In the genomic region with DNA sequence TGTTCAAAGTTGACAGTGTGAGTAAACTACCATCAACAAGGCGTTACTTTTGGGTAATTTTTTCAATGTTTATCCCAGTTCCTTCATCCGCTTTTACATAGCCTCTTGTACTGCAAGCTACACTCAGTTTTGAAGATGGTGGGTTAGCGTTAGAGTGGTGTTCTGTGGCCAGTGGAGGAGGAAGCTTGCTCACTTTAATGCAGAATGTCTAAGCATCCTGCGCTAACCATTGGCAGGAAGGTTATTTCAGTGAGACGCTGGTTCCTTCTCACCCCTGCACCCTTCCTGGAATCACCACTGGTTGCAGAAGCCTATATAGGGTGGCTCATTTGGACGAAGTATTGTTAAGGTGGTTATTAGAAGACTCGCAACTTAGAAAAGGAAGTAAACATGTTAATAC, we compare ENCODE assay signal across 10 cellular contexts.
A peak's percentile ranks its signal among the peaks of the same experiment; 100 is the strongest.
DNase-seq lines count a peak whose midpoint lies in the region; ATAC-seq and TF ChIP-seq lines count a peak whose summit lies in the region.
"Had no signal": no experiment of that assay in that cellular context is flagged by ENCODE, and none has a peak within 500 bp of the region (broad histone marks: within the 10 kb centered on the region; RNA-seq: fewer than 3 reads in every experiment).

No MANE protein-coding gene starts in this region.

- CTCF ChIA-PET in OCI-LY7 (lab: Charles Lee; ENCODE audit: unreplicated experiment): interaction anchor here (0.6 kb wide), 1 partner anchor 18 kb away, joined by 3 read pairs; no protein-coding TSS in a partner anchor

- H3K27ac ChIP-seq in OCI-LY7 (ENCODE audit: low read depth, low read length, poor library complexity, severe bottlenecking) (no peak overlapping the region), duodenal mucosa (ENCODE audit: low read depth, low read length) (no peak overlapping the region), temporal lobe (ENCODE audit: low read depth, low read length) (peak overlapping the region; percentile 42)

- H2AFZ ChIP-seq in OCI-LY7 (ENCODE audit: low read length): no peak overlapping the region

- H3K27me3 ChIP-seq in duodenal mucosa (ENCODE audit: control insufficient read depth in 1 of 2, insufficient read depth in 2 of 2, low read length in 2 of 2): no peaks in the 10 kb centered on the region

- no peak for TF ChIP-seq CTCF in OCI-LY7 (conservative IDR thresholded peaks at IDR 0.05; ENCODE audit: low read length)

- H3K4me1 ChIP-seq in OCI-LY7 (ENCODE audit: insufficient read depth, low read length, poor library complexity, severe bottlenecking): peaks cover 54% of the 10 kb centered on the region
- peaks cover 29 to 32% of the 10 kb centered on the region in 2 donors for H3K4me1 ChIP-seq in duodenal mucosa (ENCODE audit: control insufficient read depth in 1 of 2, insufficient read depth in 2 of 2, low read length in 2 of 2)
- H3K4me1 ChIP-seq: HAP-1 had no signal

- POLR2A ChIA-PET in OCI-LY7 (lab: Charles Lee): interaction anchor here (0.6 to 1.6 kb wide), 3 partner anchors 13 to 66 kb away, joined by 3 to 4 read pairs (median 3); no protein-coding TSS in a partner anchor

- H3K4me2 ChIP-seq in OCI-LY7 (ENCODE audit: low read length): no peak overlapping the region

- H3K36me3 ChIP-seq in OCI-LY7 (ENCODE audit: insufficient read depth, low read length) (no peaks in the 10 kb centered on the region), duodenal mucosa (ENCODE audit: control insufficient read depth in 1 of 2, insufficient read depth in 2 of 2, low read length in 2 of 2) (no peaks in the 10 kb centered on the region)
- H3K36me3 ChIP-seq: HAP-1 had no signal

- BruUV-seq in OCI-LY7 (replicated peaks; lab: Mats Ljungman, UMichigan): no TSS peak

- H3K9me3 ChIP-seq in OCI-LY7 (ENCODE audit: low read length): no peaks in the 10 kb centered on the region
- no peaks in the 10 kb centered on the region for H3K9me3 ChIP-seq in duodenal mucosa (ENCODE audit: control insufficient read depth in 1 of 2, low read length in 2 of 2)
- H3K9me3 ChIP-seq: HAP-1 had no signal

- H3K4me3 ChIP-seq in OCI-LY7 (ENCODE audit: low read depth, low read length, poor library complexity, severe bottlenecking): no peak overlapping the region
- H3K4me3 ChIP-seq in duodenal mucosa (ENCODE audit: low read depth in 1 of 2, low read length in 2 of 2): peak overlapping the region; percentile 11 to 18
- H3K4me3 ChIP-seq: HAP-1 had no signal

- peak; percentile 50 for DNase-seq in activated naive CD4-positive, alpha-beta T cell treated with Interleukin-2 at 50 U/mL for 16 hours
- DNase-seq in activated naive CD4-positive, alpha-beta T cell (lab: John Stamatoyannopoulos, UW): no peak
- peak; percentile 43 for DNase-seq in OCI-LY7 (ENCODE audit: low spot score)
- DNase-seq in NCI-H748 (lab: John Stamatoyannopoulos, UW; ENCODE audit: unreplicated experiment): no peak
- no peak for DNase-seq in EL
- DNase-seq: anterior cingulate cortex had no signal

- ATAC-seq in esophagus mucosa: no peak

- H4K20me1 ChIP-seq in OCI-LY7 (ENCODE audit: insufficient read depth, low read length): no peaks in the 10 kb centered on the region

- no peaks in the 10 kb centered on the region for H3K79me2 ChIP-seq in OCI-LY7 (ENCODE audit: insufficient read depth, low read depth, low read length)

- intact Hi-C loops in OCI-LY7 (cut with micrococcal nuclease; ENCODE audit: unreplicated experiment): no loop called here

- H3K9me2 ChIP-seq in OCI-LY7 (ENCODE audit: insufficient read depth, low read length): no peaks in the 10 kb centered on the region

- H3K9ac ChIP-seq in duodenal mucosa (ENCODE audit: low read depth in 1 of 2, low read length in 2 of 2): peak overlapping the region in 1 of 2 donors; percentile 20

Comparison
In these comparisons a context has a peak if more than half of its experiments do, and no peak if none do; other contexts are left out.
1. DNase-seq: peak in activated naive CD4-positive, alpha-beta T cell treated with Interleukin-2 at 50 U/mL for 16 hours (single experiment) and OCI-LY7 (single experiment); none in activated naive CD4-positive, alpha-beta T cell (0 of 4), NCI-H748 (single experiment) and EL (single experiment).